ENCODE assay signal across 8 cellular contexts in the genomic region with DNA sequence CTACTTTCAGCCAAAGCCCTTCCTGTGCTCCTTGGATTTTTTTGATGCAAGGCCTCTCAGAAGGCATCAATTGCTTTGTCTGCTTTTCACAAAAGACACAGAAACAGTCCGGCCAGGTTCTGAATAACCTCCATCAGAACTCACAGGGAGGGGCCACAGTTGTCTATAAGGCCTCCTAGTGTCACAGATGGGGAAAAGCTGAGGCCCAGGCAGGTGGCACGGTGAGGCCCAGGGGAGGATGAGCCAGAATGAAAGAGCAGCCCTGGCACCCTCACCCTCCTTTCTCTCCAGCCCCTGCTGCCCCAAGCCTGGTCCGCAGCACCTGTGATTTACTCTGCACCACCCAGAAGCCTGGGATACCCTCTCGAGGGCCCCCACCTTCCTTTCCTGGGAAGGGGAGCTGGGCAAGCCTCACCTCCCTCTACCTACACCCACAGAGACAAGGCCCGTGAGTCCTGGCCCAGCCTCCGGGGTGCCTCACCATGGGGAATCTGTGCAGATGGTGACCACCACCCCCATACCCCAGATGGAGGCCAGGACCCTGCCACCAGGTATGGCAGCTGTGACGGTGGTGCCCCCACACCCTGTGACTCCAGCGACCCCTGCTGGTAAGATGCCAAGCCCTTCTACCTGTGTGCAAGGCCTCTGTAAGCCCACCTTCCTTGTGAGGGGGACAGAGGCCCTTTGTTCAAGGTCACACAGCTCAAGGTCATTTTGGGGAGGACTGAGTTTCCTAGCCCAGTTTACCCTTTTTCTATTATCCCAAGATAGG. TPM values are rescaled to one million over a fixed set of nuclear protein-coding genes. Genes with fewer than 3 reads are reported as not detected.
DNase-seq lines count a peak whose midpoint lies in the region; ATAC-seq lines count a peak whose summit lies in the region.

No MANE protein-coding gene starts in this region.

- H3K4me1 Mint-ChIP-seq in CD8-positive, alpha-beta memory T cell: no peaks in the 10 kb centered on the region
- no peaks in the 10 kb centered on the region for H3K4me1 Mint-ChIP-seq in activated CD4-positive, alpha-beta memory T cell treated with anti-CD3 and anti-CD28 coated beads, Interleukin-2, amount 10 ng/mL, durations not matched to agents 7 days and 5 days

- no peaks in the 10 kb centered on the region for H3K36me3 Mint-ChIP-seq in CD8-positive, alpha-beta memory T cell
- H3K36me3 Mint-ChIP-seq in activated CD4-positive, alpha-beta memory T cell treated with anti-CD3 and anti-CD28 coated beads, Interleukin-2, amount 10 ng/mL, durations not matched to agents 7 days and 5 days (ENCODE audit: low read depth): no peaks in the 10 kb centered on the region

- H3K4me3 ChIP-seq in CD8-positive, alpha-beta memory T cell (ENCODE audit: low read length): no peak overlapping the region

- H3K36me3 ChIP-seq in CD8-positive, alpha-beta memory T cell (ENCODE audit: insufficient read depth, low read length): no peaks in the 10 kb centered on the region

- H3K4me3 Mint-ChIP-seq in CD8-positive, alpha-beta memory T cell: no peak overlapping the region
- H3K4me3 Mint-ChIP-seq in activated CD4-positive, alpha-beta memory T cell treated with anti-CD3 and anti-CD28 coated beads, Interleukin-2, amount 10 ng/mL, durations not matched to agents 7 days and 5 days: no peak overlapping the region

- H3K27me3 ChIP-seq in CD8-positive, alpha-beta memory T cell (ENCODE audit: insufficient read depth, low read length, poor library complexity, severe bottlenecking): no peaks in the 10 kb centered on the region

- H3K4me1 ChIP-seq in CD8-positive, alpha-beta memory T cell (ENCODE audit: insufficient read depth, low read length): no peaks in the 10 kb centered on the region

- POLR2A ChIA-PET in CD8-positive, alpha-beta memory T cell (lab: Charles Lee): no interaction called here
- POLR2A ChIA-PET in activated CD4-positive, alpha-beta memory T cell treated with anti-CD3 and anti-CD28 coated beads, Interleukin-2, amount 10 ng/mL, durations not matched to agents 7 days and 5 days (lab: Charles Lee): no interaction called here

- H3K27ac ChIP-seq in CD8-positive, alpha-beta memory T cell (ENCODE audit: low read depth, low read length): no peak overlapping the region

- CTCF ChIA-PET in CD8-positive, alpha-beta memory T cell (lab: Charles Lee): interaction anchor here (0.6 to 1.4 kb wide), 8 partner anchors 9 to 383 kb away, joined by 3 to 10 read pairs (median 3); no protein-coding TSS in a partner anchor
- CTCF ChIA-PET in activated CD4-positive, alpha-beta memory T cell treated with anti-CD3 and anti-CD28 coated beads, Interleukin-2, amount 10 ng/mL, durations not matched to agents 7 days and 5 days (lab: Charles Lee): interaction anchor here (0.9 to 1.4 kb wide), 2 partner anchors 59 to 137 kb away, joined by 3 to 7 read pairs; no protein-coding TSS in a partner anchor

- peak; percentile 32 to 70 (median 41) for DNase-seq in CD8-positive, alpha-beta memory T cell
- DNase-seq in HuH-7 (ENCODE audit: low spot score) (peak; percentile 84), germinal center (ENCODE audit: low spot score) (peak; percentile 63), NCI-H187 (lab: John Stamatoyannopoulos, UW) (no peak)
- peak; percentile 49 for DNase-seq in activated CD4-positive, alpha-beta memory T cell treated with anti-CD3 and anti-CD28 coated beads, Interleukin-2, amount 10 ng/mL, durations not matched to agents 7 days and 5 days
- DNase-seq in stimulated activated CD4-positive, alpha-beta T cell treated with anti-CD3 and anti-CD28 coated beads, TNF-alpha, amount 100 ng/mL, for 1 hour (ENCODE audit: low read depth in 3 of 3, low spot score in 1 of 3): peak; percentile 19 to 37 (median 27)

- no peaks in the 10 kb centered on the region for H3K9me3 ChIP-seq in CD8-positive, alpha-beta memory T cell (ENCODE audit: low read length)

- ATAC-seq in GM19467 (IDR thresholded peaks at IDR 0.05; ENCODE audit: unreplicated experiment): no peak
- ATAC-seq in HG03108 (IDR thresholded peaks at IDR 0.05; ENCODE audit: unreplicated experiment): no peak

- peak overlapping the region in 1 of 8 donors; percentile 33 for H3K27ac Mint-ChIP-seq in CD8-positive, alpha-beta memory T cell
- no peak overlapping the region for H3K27ac Mint-ChIP-seq in activated CD4-positive, alpha-beta memory T cell treated with anti-CD3 and anti-CD28 coated beads, Interleukin-2, amount 10 ng/mL, durations not matched to agents 7 days and 5 days

- H3K27me3 Mint-ChIP-seq in CD8-positive, alpha-beta memory T cell: peaks cover 0 to under 1% of the 10 kb centered on the region in 2 donors
- no peaks in the 10 kb centered on the region for H3K27me3 Mint-ChIP-seq in activated CD4-positive, alpha-beta memory T cell treated with anti-CD3 and anti-CD28 coated beads, Interleukin-2, amount 10 ng/mL, durations not matched to agents 7 days and 5 days

- no peaks in the 10 kb centered on the region for H3K9me3 Mint-ChIP-seq in CD8-positive, alpha-beta memory T cell
- H3K9me3 Mint-ChIP-seq in activated CD4-positive, alpha-beta memory T cell treated with anti-CD3 and anti-CD28 coated beads, Interleukin-2, amount 10 ng/mL, durations not matched to agents 7 days and 5 days: no peaks in the 10 kb centered on the region

RNA-seq across cellular contexts. Expression of a gene that starts 26.2 kb away (rescaled TPM):
- under 1 TPM in 1 of 2 experiments, not detected in 1; 0.24 TPM for total RNA-seq in CD8-positive, alpha-beta memory T cell
- 1.3 TPM for polyA plus RNA-seq in CD8-positive, alpha-beta memory T cell
- total RNA-seq in activated CD4-positive, alpha-beta memory T cell treated with anti-CD3 and anti-CD28 coated beads, Interleukin-2, amount 10 ng/mL, durations not matched to agents 7 days and 5 days: under 1 TPM; 0.25 to 0.33 TPM

RNA-seq across cellular contexts. Expression of a gene that starts 38.6 kb away (rescaled TPM):
- 10 to 100 TPM; 12.3 to 13.2 TPM for total RNA-seq in CD8-positive, alpha-beta memory T cell
- 6.8 TPM for polyA plus RNA-seq in CD8-positive, alpha-beta memory T cell
- total RNA-seq in activated CD4-positive, alpha-beta memory T cell treated with anti-CD3 and anti-CD28 coated beads, Interleukin-2, amount 10 ng/mL, durations not matched to agents 7 days and 5 days: 10 to 100 TPM; 31.4 to 32.5 TPM

Comparison
In these comparisons a context has a peak if more than half of its experiments do, and no peak if none do; other contexts are left out.
1. DNase-seq: peak in CD8-positive, alpha-beta memory T cell (5 of 5), HuH-7 (single experiment), activated CD4-positive, alpha-beta memory T cell treated with anti-CD3 and anti-CD28 coated beads, Interleukin-2, amount 10 ng/mL, durations not matched to agents 7 days and 5 days (single experiment), germinal center (single experiment) and stimulated activated CD4-positive, alpha-beta T cell treated with anti-CD3 and anti-CD28 coated beads, TNF-alpha, amount 100 ng/mL, for 1 hour (3 of 3); none in NCI-H187 (0 of 2).